In the genomic region with DNA sequence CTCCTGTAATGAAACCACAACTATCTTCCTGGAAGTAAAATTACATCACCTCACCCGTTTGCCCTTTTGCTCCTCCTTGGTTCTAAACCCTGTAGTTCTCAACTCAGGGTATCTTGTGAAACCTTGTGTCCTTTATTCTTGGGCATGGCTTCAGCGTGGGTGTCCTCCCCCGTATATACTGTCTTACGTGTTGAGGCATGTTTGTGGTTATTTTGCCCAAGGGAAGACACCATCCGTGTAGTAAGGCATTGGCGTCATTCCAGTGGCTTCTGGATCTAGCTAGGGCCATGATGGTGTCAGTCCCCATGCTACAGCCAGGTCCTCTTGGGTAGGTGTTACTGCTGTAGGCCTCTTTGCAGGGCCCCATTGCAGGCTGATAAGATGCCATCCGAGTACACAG, we compare ENCODE assay signal across 18 cellular contexts.
A peak's percentile ranks its signal among the peaks of the same experiment; 100 is the strongest.
DNase-seq lines count a peak whose midpoint lies in the region; ATAC-seq and TF ChIP-seq lines count a peak whose summit lies in the region.
"Had no signal": no experiment of that assay in that cellular context is flagged by ENCODE, and none has a peak within 500 bp of the region (broad histone marks: within the 10 kb centered on the region; RNA-seq: fewer than 3 reads in every experiment).

No MANE protein-coding gene starts in this region.

- H3K9me3 ChIP-seq in lower lobe of right lung = no peaks in the 10 kb centered on the region
- H3K9me3 ChIP-seq in suprapubic skin = no peaks in the 10 kb centered on the region

- peaks cover 21% of the 10 kb centered on the region for H3K4me1 Mint-ChIP-seq in activated T-helper 17 cell treated with anti-CD3 and anti-CD28 coated beads, Interleukin-2, amount 50 U/mL, for 72 hours
- peaks cover 15% of the 10 kb centered on the region for H3K4me1 Mint-ChIP-seq in WTC11

- ATAC-seq in activated T-helper 17 cell treated with anti-CD3 and anti-CD28 coated beads, Interleukin-2, amount 50 U/mL, for 72 hours (replicated peaks) = no peak
- ATAC-seq in lower lobe of right lung (peak; percentile 26 to 32), GM19455 (IDR thresholded peaks at IDR 0.05; ENCODE audit: unreplicated experiment) (no peak), HG03460 (IDR thresholded peaks at IDR 0.05; ENCODE audit: unreplicated experiment) (no peak), WTC11 (no peak)
- ATAC-seq: A549; activated CD8-positive, alpha-beta T cell treated with anti-CD3 and anti-CD28 coated beads, Interleukin-2, amount 10 ng/mL, durations not matched to agents 7 days and 5 days; left lobe of liver; stimulated activated naive CD8-positive, alpha-beta T cell treated with anti-CD3 and anti-CD28 coated beads, Interleukin-15, Interleukin-2, amounts not matched to agents 100 U/mL and 50 U/mL, for 24 hours had no signal

- POLR2A ChIA-PET in WTC11 (lab: Charles Lee) = no interaction called here

- CTCF ChIA-PET in WTC11 (lab: Charles Lee) = interaction anchor here (1.6 kb wide), 1 partner anchor 112 kb away, joined by 3 read pairs; no protein-coding TSS in a partner anchor

- H3K4me3 Mint-ChIP-seq in activated T-helper 17 cell treated with anti-CD3 and anti-CD28 coated beads, Interleukin-2, amount 50 U/mL, for 72 hours = no peak overlapping the region
- no peak overlapping the region for H3K4me3 Mint-ChIP-seq in WTC11
- H3K4me3 Mint-ChIP-seq: activated CD8-positive, alpha-beta T cell treated with anti-CD3 and anti-CD28 coated beads, Interleukin-2, amount 10 ng/mL, durations not matched to agents 7 days and 5 days had no signal

- intact Hi-C loops in lower lobe of right lung (cut with DNase I) = no loop called here

- TF ChIP-seq CTCF in lower lobe of right lung (IDR thresholded peaks at IDR 0.05) (no peak), suprapubic skin (IDR thresholded peaks at IDR 0.05) (no peak), WTC11 (IDR thresholded peaks at IDR 0.05) (no peak)

- H3K4me3 ChIP-seq in lower lobe of right lung (no peak overlapping the region), suprapubic skin (no peak overlapping the region)
- H3K4me3 ChIP-seq: A549, SJCRH30 had no signal

- no peaks in the 10 kb centered on the region for H3K36me3 ChIP-seq in lower lobe of right lung
- no peaks in the 10 kb centered on the region for H3K36me3 ChIP-seq in suprapubic skin
- H3K36me3 ChIP-seq: SJCRH30 had no signal

- no peaks in the 10 kb centered on the region for H3K36me3 Mint-ChIP-seq in activated T-helper 17 cell treated with anti-CD3 and anti-CD28 coated beads, Interleukin-2, amount 50 U/mL, for 72 hours (ENCODE audit: low read depth)
- H3K36me3 Mint-ChIP-seq in WTC11 = no peaks in the 10 kb centered on the region; the same call in 1 of the 2 replicates

- WGBS in suprapubic skin = 65% methylated on average over 7 of the region's 7 CpGs

- H3K27ac Mint-ChIP-seq in activated T-helper 17 cell treated with anti-CD3 and anti-CD28 coated beads, Interleukin-2, amount 50 U/mL, for 72 hours = peak overlapping the region; percentile 33
- no peak overlapping the region for H3K27ac Mint-ChIP-seq in WTC11
- H3K27ac Mint-ChIP-seq: activated CD8-positive, alpha-beta T cell treated with anti-CD3 and anti-CD28 coated beads, Interleukin-2, amount 10 ng/mL, durations not matched to agents 7 days and 5 days had no signal

- H3K9me3 Mint-ChIP-seq in activated T-helper 17 cell treated with anti-CD3 and anti-CD28 coated beads, Interleukin-2, amount 50 U/mL, for 72 hours = no peaks in the 10 kb centered on the region
- H3K9me3 Mint-ChIP-seq in WTC11 = peaks cover 17% of the 10 kb centered on the region

- TF ChIP-seq POLR2A in suprapubic skin (IDR thresholded peaks at IDR 0.05) = no peak

- peaks cover 28% of the 10 kb centered on the region for H3K4me1 ChIP-seq in lower lobe of right lung
- H3K4me1 ChIP-seq in suprapubic skin = peaks cover 82% of the 10 kb centered on the region

- no peaks in the 10 kb centered on the region for H3K27me3 Mint-ChIP-seq in activated T-helper 17 cell treated with anti-CD3 and anti-CD28 coated beads, Interleukin-2, amount 50 U/mL, for 72 hours
- H3K27me3 Mint-ChIP-seq in WTC11 (ENCODE audit: low read depth) = no peaks in the 10 kb centered on the region; the same call in 1 of the 2 replicates

- H3K27me3 ChIP-seq in lower lobe of right lung (ENCODE audit: low read depth) (no peaks in the 10 kb centered on the region), suprapubic skin (no peaks in the 10 kb centered on the region)
- H3K27me3 ChIP-seq: SJCRH30 had no signal

- H3K27ac ChIP-seq in lower lobe of right lung (no peak overlapping the region), suprapubic skin (peak overlapping the region; percentile 78)
- H3K27ac ChIP-seq: SJCRH30 had no signal

- TF ChIP-seq EP300 in suprapubic skin (IDR thresholded peaks at IDR 0.05) = no peak

- peak; percentile 36 for DNase-seq in activated effector memory CD4-positive, alpha-beta T cell treated with anti-CD3 and anti-CD28 coated beads, Interleukin-2, amount 50 U/mL, for 16 hours
- DNase-seq in activated effector memory CD4-positive, alpha-beta T cell treated with Interleukin-2 at 50 U/mL for 16 hours = no peak
- DNase-seq in lower lobe of right lung = no peak
- DNase-seq in suprapubic skin (ENCODE audit: low spot score in 2 of 2) = no peak
- no peak for DNase-seq in WTC11 (ENCODE audit: low spot score)
- DNase-seq: activated CD4-positive, CD25-positive, alpha-beta regulatory T cell; activated CD8-positive, alpha-beta T cell treated with anti-CD3 and anti-CD28 coated beads, Interleukin-2, amount 10 ng/mL, durations not matched to agents 7 days and 5 days; C1 segment of cervical spinal cord; NCI-H1436; NCI-H2171 treated with DMSO at 0.1 percent for 48 hours; SJCRH30; stimulated activated CD4-positive, alpha-beta T cell treated with anti-CD3 and anti-CD28 coated beads, Interleukin-2, amount 100 ng/mL, for 24 hours; stimulated activated naive CD8-positive, alpha-beta T cell treated with anti-CD3 and anti-CD28 coated beads, Interleukin-15, Interleukin-2, amounts not matched to agents 100 U/mL and 50 U/mL, for 24 hours had no signal

TF ChIP-seq in WTC11, 78 proteins besides CTCF, POLR2A, EP300 and RAD21:
- TF ChIP-seq SMAD3 (CRISPR knock-in tag; IDR thresholded peaks at IDR 0.05; ENCODE audit: borderline replicate concordance) (no peak), TEAD1 (CRISPR knock-in tag; IDR thresholded peaks at IDR 0.05) (no peak), SP1 (CRISPR knock-in tag; conservative IDR thresholded peaks at IDR 0.05) (no peak), ZBTB21 (CRISPR knock-in tag; IDR thresholded peaks at IDR 0.05; ENCODE audit: borderline replicate concordance) (no peak), ZNF121 (CRISPR knock-in tag; IDR thresholded peaks at IDR 0.05) (no peak), RORB (CRISPR knock-in tag; IDR thresholded peaks at IDR 0.05) (no peak)
- TF ChIP-seq, protein P1, sequence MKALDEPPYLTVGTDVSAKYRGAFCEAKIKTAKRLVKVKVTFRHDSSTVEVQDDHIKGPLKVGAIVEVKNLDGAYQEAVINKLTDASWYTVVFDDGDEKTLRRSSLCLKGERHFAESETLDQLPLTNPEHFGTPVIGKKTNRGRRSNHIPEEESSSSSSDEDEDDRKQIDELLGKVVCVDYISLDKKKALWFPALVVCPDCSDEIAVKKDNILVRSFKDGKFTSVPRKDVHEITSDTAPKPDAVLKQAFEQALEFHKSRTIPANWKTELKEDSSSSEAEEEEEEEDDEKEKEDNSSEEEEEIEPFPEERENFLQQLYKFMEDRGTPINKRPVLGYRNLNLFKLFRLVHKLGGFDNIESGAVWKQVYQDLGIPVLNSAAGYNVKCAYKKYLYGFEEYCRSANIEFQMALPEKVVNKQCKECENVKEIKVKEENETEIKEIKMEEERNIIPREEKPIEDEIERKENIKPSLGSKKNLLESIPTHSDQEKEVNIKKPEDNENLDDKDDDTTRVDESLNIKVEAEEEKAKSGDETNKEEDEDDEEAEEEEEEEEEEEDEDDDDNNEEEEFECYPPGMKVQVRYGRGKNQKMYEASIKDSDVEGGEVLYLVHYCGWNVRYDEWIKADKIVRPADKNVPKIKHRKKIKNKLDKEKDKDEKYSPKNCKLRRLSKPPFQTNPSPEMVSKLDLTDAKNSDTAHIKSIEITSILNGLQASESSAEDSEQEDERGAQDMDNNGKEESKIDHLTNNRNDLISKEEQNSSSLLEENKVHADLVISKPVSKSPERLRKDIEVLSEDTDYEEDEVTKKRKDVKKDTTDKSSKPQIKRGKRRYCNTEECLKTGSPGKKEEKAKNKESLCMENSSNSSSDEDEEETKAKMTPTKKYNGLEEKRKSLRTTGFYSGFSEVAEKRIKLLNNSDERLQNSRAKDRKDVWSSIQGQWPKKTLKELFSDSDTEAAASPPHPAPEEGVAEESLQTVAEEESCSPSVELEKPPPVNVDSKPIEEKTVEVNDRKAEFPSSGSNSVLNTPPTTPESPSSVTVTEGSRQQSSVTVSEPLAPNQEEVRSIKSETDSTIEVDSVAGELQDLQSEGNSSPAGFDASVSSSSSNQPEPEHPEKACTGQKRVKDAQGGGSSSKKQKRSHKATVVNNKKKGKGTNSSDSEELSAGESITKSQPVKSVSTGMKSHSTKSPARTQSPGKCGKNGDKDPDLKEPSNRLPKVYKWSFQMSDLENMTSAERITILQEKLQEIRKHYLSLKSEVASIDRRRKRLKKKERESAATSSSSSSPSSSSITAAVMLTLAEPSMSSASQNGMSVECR (CRISPR knock-in tag; IDR thresholded peaks at IDR 0.05; ENCODE audit: borderline replicate concordance) = no peak
- TF ChIP-seq, protein P2, sequence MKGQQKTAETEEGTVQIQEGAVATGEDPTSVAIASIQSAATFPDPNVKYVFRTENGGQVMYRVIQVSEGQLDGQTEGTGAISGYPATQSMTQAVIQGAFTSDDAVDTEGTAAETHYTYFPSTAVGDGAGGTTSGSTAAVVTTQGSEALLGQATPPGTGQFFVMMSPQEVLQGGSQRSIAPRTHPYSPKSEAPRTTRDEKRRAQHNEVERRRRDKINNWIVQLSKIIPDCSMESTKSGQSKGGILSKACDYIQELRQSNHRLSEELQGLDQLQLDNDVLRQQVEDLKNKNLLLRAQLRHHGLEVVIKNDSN (CRISPR knock-in tag; IDR thresholded peaks at IDR 0.05) = no peak

Comparison
In these comparisons a context has a peak if more than half of its experiments do, and no peak if none do; other contexts are left out.
1. ATAC-seq: peak in lower lobe of right lung (2 of 2); none in activated T-helper 17 cell treated with anti-CD3 and anti-CD28 coated beads, Interleukin-2, amount 50 U/mL, for 72 hours (single experiment), GM19455 (single experiment), HG03460 (single experiment) and WTC11 (single experiment).